23 cellular contexts compared by ENCODE assay signal in the genomic region with DNA sequence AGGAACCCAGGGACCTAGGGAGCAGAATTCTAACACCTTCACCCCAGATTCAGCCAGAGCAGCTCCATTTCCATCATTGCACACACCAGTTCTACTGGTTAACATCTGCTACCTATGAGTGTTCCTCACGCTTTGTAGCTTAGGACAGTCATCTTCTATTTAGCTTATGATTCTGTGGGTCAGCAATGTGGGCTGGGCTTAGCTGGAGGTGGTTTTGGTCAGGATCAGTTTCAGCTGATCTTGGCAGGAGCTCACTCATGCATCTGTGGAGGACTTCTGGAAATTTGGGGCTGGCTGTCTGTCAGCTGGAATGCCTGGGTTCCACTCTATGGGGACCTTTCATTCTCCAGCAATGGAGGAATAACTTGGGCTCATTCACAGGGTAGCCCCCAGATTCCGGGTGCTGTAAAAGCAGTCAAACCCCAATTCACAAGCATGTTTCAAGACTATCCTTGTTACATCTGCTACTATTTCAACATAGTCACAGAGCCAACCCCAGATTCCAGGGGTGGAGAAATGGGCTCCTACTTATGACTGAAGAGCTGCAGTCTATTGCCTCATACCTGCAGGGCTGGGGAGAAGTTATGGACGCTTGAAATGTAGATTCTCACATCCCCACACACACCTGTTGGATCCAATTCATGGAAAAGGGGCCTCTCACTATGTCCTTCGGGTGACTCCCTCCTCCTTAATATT. TPM values are rescaled to one million over a fixed set of nuclear protein-coding genes. Genes with fewer than 3 reads are reported as not detected.
DNase-seq lines count a peak whose midpoint lies in the region; ATAC-seq, FAIRE-seq and TF ChIP-seq lines count a peak whose summit lies in the region.
"Had no signal": no experiment of that assay in that cellular context is flagged by ENCODE, and none has a peak within 500 bp of the region (broad histone marks: within the 10 kb centered on the region; RNA-seq: fewer than 3 reads in every experiment).

No MANE protein-coding gene starts in this region.

- TF ChIP-seq CTCF in AG09309 (IDR thresholded peaks at IDR 0.05; ENCODE audit: control insufficient read depth, insufficient read depth, low read depth, low read length, missing control alignments) (no peak), IMR-90 (conservative IDR thresholded peaks at IDR 0.05; ENCODE audit: low read depth, low read length) (no peak), bronchial epithelial cell (IDR thresholded peaks at IDR 0.05; ENCODE audit: insufficient read depth, low read length, severe bottlenecking) (no peak), right lobe of liver (IDR thresholded peaks at IDR 0.05) (no peak)

- H3K18ac ChIP-seq in IMR-90 (ENCODE audit: low read depth, low read length), result no peak overlapping the region

- no peak for FAIRE-seq in bronchial epithelial cell (lab: Jason Lieb, UNC)

- no peaks in the 10 kb centered on the region for H3K9me3 ChIP-seq in IMR-90 (ENCODE audit: control insufficient read depth, insufficient read depth, low read length)
- H3K9me3 ChIP-seq in right lobe of liver, result no peaks in the 10 kb centered on the region

- H2BK120ac ChIP-seq in IMR-90 (ENCODE audit: low read depth, low read length), result no peak overlapping the region

- H2BK20ac ChIP-seq in IMR-90 (ENCODE audit: low read depth, low read length), result no peak overlapping the region

- no peak overlapping the region for H2AK9ac ChIP-seq in IMR-90 (replicated peaks; ENCODE audit: low read depth, low read length, poor library complexity)

- dilution Hi-C loops in IMR-90 (cut with HindIII; ENCODE audit: low sequenced_read_pairs, unreplicated experiment), result no loop called here

- H3K79me1 ChIP-seq in IMR-90 (ENCODE audit: low read depth in 1 of 2, low read length in 2 of 2), result no peaks in the 10 kb centered on the region

- no CpG with 5 or more reads among the region's 4 CpGs for WGBS in IMR-90 (ENCODE audit: extremely low coverage in 2 of 2, insufficient read length in 1 of 2), 2 experiments
- 22% methylated on average over 4 of the region's 4 CpGs for WGBS in right lobe of liver (ENCODE audit: insufficient coverage, low coverage, low lambda C conversion rate, missing lambda C conversion rate)

- TF ChIP-seq RAD21 in IMR-90 (IDR thresholded peaks at IDR 0.05; ENCODE audit: low read length), result no peak

- intact Hi-C loops in IMR-90 (cut with micrococcal nuclease) (no loop called here), right lobe of liver (cut with DNase I) (no loop called here)
- intact Hi-C loops in activated CD4-positive, alpha-beta T cell treated with anti-CD3 and anti-CD28 coated beads, Interleukin-2, amount 10 ng/mL, durations not matched to agents 24 days and 14 days (cut with micrococcal nuclease), result no loop called here

- no peak overlapping the region for H3K4ac ChIP-seq in IMR-90 (ENCODE audit: low read depth, low read length)

- H3K23ac ChIP-seq in IMR-90 (ENCODE audit: low read depth, low read length), result no peak overlapping the region

- peaks cover 5% of the 10 kb centered on the region for H3K9me3 Mint-ChIP-seq in activated CD4-positive, alpha-beta T cell treated with anti-CD3 and anti-CD28 coated beads, Interleukin-2, amount 10 ng/mL, durations not matched to agents 24 days and 14 days
- peaks cover 17% of the 10 kb centered on the region for H3K9me3 Mint-ChIP-seq in activated naive CD8-positive, alpha-beta T cell treated with anti-CD3 and anti-CD28 coated beads, Interleukin-2, amount 50 U/mL, for 24 hours

- no peaks in the 10 kb centered on the region for H4K20me1 ChIP-seq in IMR-90 (ENCODE audit: insufficient read depth, low read length)

- no TSS peak for BruUV-seq in IMR-90 (replicated peaks; lab: Mats Ljungman, UMichigan)

- no peaks in the 10 kb centered on the region for H3K36me3 Mint-ChIP-seq in activated CD4-positive, alpha-beta T cell treated with anti-CD3 and anti-CD28 coated beads, Interleukin-2, amount 10 ng/mL, durations not matched to agents 24 days and 14 days (ENCODE audit: low read depth)
- H3K36me3 Mint-ChIP-seq in activated naive CD8-positive, alpha-beta T cell treated with anti-CD3 and anti-CD28 coated beads, Interleukin-2, amount 50 U/mL, for 24 hours (ENCODE audit: low read depth), result peaks cover 10% of the 10 kb centered on the region

- no peak for ATAC-seq in IMR-90 (ENCODE audit: low read depth)
- ATAC-seq in right lobe of liver, result peak; percentile 64 to 83 (median 72)
- ATAC-seq in HG03439 (IDR thresholded peaks at IDR 0.05; ENCODE audit: unreplicated experiment), result no peak
- no peak for ATAC-seq in activated naive CD8-positive, alpha-beta T cell treated with anti-CD3 and anti-CD28 coated beads, Interleukin-2, amount 50 U/mL, for 24 hours
- ATAC-seq: activated CD4-positive, alpha-beta T cell treated with anti-CD3 and anti-CD28 coated beads for 36 hours had no signal

- no peak overlapping the region for H4K8ac ChIP-seq in IMR-90 (ENCODE audit: low read depth in 2 of 2, low read length in 2 of 2)

- no peak overlapping the region for H3K9ac ChIP-seq in IMR-90 (ENCODE audit: low read depth, low read length)

- H3K14ac ChIP-seq in IMR-90 (replicated peaks; ENCODE audit: low read depth, low read length), result no peak overlapping the region

- no peak overlapping the region for H3K56ac ChIP-seq in IMR-90 (ENCODE audit: extremely low read depth, insufficient read depth, low read length)

- no peaks in the 10 kb centered on the region for H3K27me3 ChIP-seq in IMR-90 (ENCODE audit: control insufficient read depth, insufficient read depth, low read length)
- no peaks in the 10 kb centered on the region for H3K27me3 ChIP-seq in bronchial epithelial cell (ENCODE audit: control insufficient read depth, insufficient read depth, low read length)
- H3K27me3 ChIP-seq in right lobe of liver, result no peaks in the 10 kb centered on the region
- H3K27me3 ChIP-seq: cardiac muscle cell, transverse colon had no signal

- POLR2A ChIA-PET in IMR-90 (lab: Charles Lee; ENCODE audit: unreplicated experiment), result no interaction called here

- TF ChIP-seq POLR2A in IMR-90 (IDR thresholded peaks at IDR 0.05; ENCODE audit: low read depth, low read length) (no peak), right lobe of liver (IDR thresholded peaks at IDR 0.05) (peak; percentile 66)

- no peaks in the 10 kb centered on the region for H3K27me3 Mint-ChIP-seq in activated CD4-positive, alpha-beta T cell treated with anti-CD3 and anti-CD28 coated beads, Interleukin-2, amount 10 ng/mL, durations not matched to agents 24 days and 14 days
- H3K27me3 Mint-ChIP-seq in activated naive CD8-positive, alpha-beta T cell treated with anti-CD3 and anti-CD28 coated beads, Interleukin-2, amount 50 U/mL, for 24 hours, result no peaks in the 10 kb centered on the region
- H3K27me3 Mint-ChIP-seq: activated CD4-positive, alpha-beta T cell treated with anti-CD3 and anti-CD28 coated beads for 36 hours; activated naive CD4-positive, alpha-beta T cell treated with anti-CD3 and anti-CD28 coated beads, Interleukin-2, amount 10 ng/mL, durations not matched to agents 7 days and 5 days had no signal

- no peak overlapping the region for H2AFZ ChIP-seq in IMR-90 (replicated peaks; ENCODE audit: low read length, poor library complexity)

- H3K4me3 ChIP-seq in AG09309 (ENCODE audit: control insufficient read depth, low read depth, low read length) (no peak overlapping the region), IMR-90 (ENCODE audit: insufficient read depth, low read depth, low read length) (no peak overlapping the region), bronchial epithelial cell (ENCODE audit: low read depth, low read length) (no peak overlapping the region), right lobe of liver (peak overlapping the region in 1 of 3 donors; percentile 8)
- H3K4me3 ChIP-seq: cardiac muscle cell, transverse colon had no signal

- in situ Hi-C loops in IMR-90 (cut with MboI; ENCODE audit: low sequenced_read_pairs), result no loop called here

- H3K4me1 ChIP-seq in IMR-90 (ENCODE audit: control insufficient read depth, insufficient read depth, low read length) (no peaks in the 10 kb centered on the region), right lobe of liver (peaks cover 4 to 46% (median 18%) of the 10 kb centered on the region in 4 donors)
- H3K4me1 ChIP-seq: transverse colon had no signal

- H2AK5ac ChIP-seq in IMR-90 (ENCODE audit: low read depth, low read length), result no peak overlapping the region

- no peaks in the 10 kb centered on the region for H3K9me1 ChIP-seq in IMR-90 (ENCODE audit: insufficient read depth, low read length)

- no peak overlapping the region for H3K4me2 ChIP-seq in IMR-90 (ENCODE audit: low read depth, low read length)

- DNase-seq in AG09309 (ENCODE audit: low read depth) (peak; percentile 2), IMR-90 (peak; percentile 16), bronchial epithelial cell (ENCODE audit: low read depth) (peak; percentile 32), right lobe of liver (peak; percentile 42 to 81 (median 69)), putamen (ENCODE audit: low spot score) (no peak)
- DNase-seq in activated CD4-positive, alpha-beta T cell treated with anti-CD3 and anti-CD28 coated beads, Interleukin-2, amount 10 ng/mL, durations not matched to agents 24 days and 14 days, result no peak
- no peak for DNase-seq in activated naive CD8-positive, alpha-beta T cell treated with anti-CD3 and anti-CD28 coated beads, Interleukin-2, amount 50 U/mL, for 24 hours
- DNase-seq: activated CD4-positive, alpha-beta T cell treated with anti-CD3 and anti-CD28 coated beads for 36 hours; activated naive CD4-positive, alpha-beta T cell treated with anti-CD3 and anti-CD28 coated beads, Interleukin-2, amount 10 ng/mL, durations not matched to agents 7 days and 5 days; effector CD4-positive, alpha-beta T cell; foreskin melanocyte; H9; mesendoderm; NCI-H1092; NCI-H2227 treated with DMSO at 0.1 percent for 48 hours; SHP77; T-helper 9 cell; transverse colon had no signal

- no peak overlapping the region for H4K91ac ChIP-seq in IMR-90 (ENCODE audit: insufficient read depth, low read depth, low read length)

- no peak overlapping the region for H3K27ac ChIP-seq in IMR-90 (ENCODE audit: insufficient read depth, low read length)
- H3K27ac ChIP-seq in right lobe of liver, result peak overlapping the region; percentile 71 to 92 (median 90)
- H3K27ac ChIP-seq: cardiac muscle cell, transverse colon had no signal

- H3K4me1 Mint-ChIP-seq in activated CD4-positive, alpha-beta T cell treated with anti-CD3 and anti-CD28 coated beads, Interleukin-2, amount 10 ng/mL, durations not matched to agents 24 days and 14 days, result no peaks in the 10 kb centered on the region
- H3K4me1 Mint-ChIP-seq in activated naive CD8-positive, alpha-beta T cell treated with anti-CD3 and anti-CD28 coated beads, Interleukin-2, amount 50 U/mL, for 24 hours, result no peaks in the 10 kb centered on the region
- H3K4me1 Mint-ChIP-seq: activated CD4-positive, alpha-beta T cell treated with anti-CD3 and anti-CD28 coated beads for 36 hours; activated naive CD4-positive, alpha-beta T cell treated with anti-CD3 and anti-CD28 coated beads, Interleukin-2, amount 10 ng/mL, durations not matched to agents 7 days and 5 days; H9 had no signal

- no peak overlapping the region for H2BK5ac ChIP-seq in IMR-90 (ENCODE audit: low read depth, low read length, poor library complexity, severe bottlenecking)

- CTCF ChIA-PET in IMR-90 (lab: Yijun Ruan, JAX), result no interaction called here

- H2BK15ac ChIP-seq in IMR-90 (ENCODE audit: low read depth, low read length), result no peak overlapping the region

- H3K4me3 Mint-ChIP-seq in activated CD4-positive, alpha-beta T cell treated with anti-CD3 and anti-CD28 coated beads, Interleukin-2, amount 10 ng/mL, durations not matched to agents 24 days and 14 days, result no peak overlapping the region
- no peak overlapping the region for H3K4me3 Mint-ChIP-seq in activated naive CD8-positive, alpha-beta T cell treated with anti-CD3 and anti-CD28 coated beads, Interleukin-2, amount 50 U/mL, for 24 hours
- H3K4me3 Mint-ChIP-seq: activated CD4-positive, alpha-beta T cell treated with anti-CD3 and anti-CD28 coated beads for 36 hours; activated naive CD4-positive, alpha-beta T cell treated with anti-CD3 and anti-CD28 coated beads, Interleukin-2, amount 10 ng/mL, durations not matched to agents 7 days and 5 days; H9 had no signal

- H3K27ac Mint-ChIP-seq in activated CD4-positive, alpha-beta T cell treated with anti-CD3 and anti-CD28 coated beads, Interleukin-2, amount 10 ng/mL, durations not matched to agents 24 days and 14 days, result no peak overlapping the region
- no peak overlapping the region for H3K27ac Mint-ChIP-seq in activated naive CD8-positive, alpha-beta T cell treated with anti-CD3 and anti-CD28 coated beads, Interleukin-2, amount 50 U/mL, for 24 hours
- H3K27ac Mint-ChIP-seq: activated CD4-positive, alpha-beta T cell treated with anti-CD3 and anti-CD28 coated beads for 36 hours; activated naive CD4-positive, alpha-beta T cell treated with anti-CD3 and anti-CD28 coated beads, Interleukin-2, amount 10 ng/mL, durations not matched to agents 7 days and 5 days had no signal

- no peak overlapping the region for H4K5ac ChIP-seq in IMR-90 (ENCODE audit: low read depth, low read length)

- H3K36me3 ChIP-seq in IMR-90 (ENCODE audit: control insufficient read depth, insufficient read depth, low read length), result no peaks in the 10 kb centered on the region
- no peaks in the 10 kb centered on the region for H3K36me3 ChIP-seq in bronchial epithelial cell (ENCODE audit: control insufficient read depth, insufficient read depth, low read length)
- H3K36me3 ChIP-seq in right lobe of liver, result peaks cover 0 to 11% (median 6%) of the 10 kb centered on the region in 4 donors
- H3K36me3 ChIP-seq: cardiac muscle cell, transverse colon had no signal

RNA-seq across cellular contexts. Expression of gene HP, which starts 3.4 kb away (rescaled TPM):
- total RNA-seq in IMR-90 (2012; rRNA removed), result not detected in 2 replicates
- not detected in 2 replicates for polyA plus RNA-seq in IMR-90 (2012; rRNA removed)
- polyA plus RNA-seq in IMR-90 (2012; cell fraction: cytosol; rRNA removed), result not detected in 2 replicates
- not detected in 2 replicates for polyA plus RNA-seq in IMR-90 (2012; cell fraction: nucleus; rRNA removed; ENCODE audit: low replicate concordance)
- total RNA-seq in bronchial epithelial cell, result not detected in 2 replicates
- total RNA-seq in right lobe of liver, result over 10,000 TPM; 42,048 to 58,242 (median 47,923) TPM
- total RNA-seq in activated CD4-positive, alpha-beta T cell treated with anti-CD3 and anti-CD28 coated beads, Interleukin-2, amount 10 ng/mL, durations not matched to agents 24 days and 14 days, result not detected in 2 replicates
- total RNA-seq: A673; activated CD4-positive, alpha-beta T cell treated with anti-CD3 and anti-CD28 coated beads for 36 hours; cardiac muscle cell; G401; H9 had no signal
- polyA plus RNA-seq: neural cell had no signal

RNA-seq across cellular contexts. Expression of gene HPR, which starts 12.1 kb away (rescaled TPM):
- not detected in 2 replicates for total RNA-seq in IMR-90 (2012; rRNA removed)
- not detected in 2 replicates for polyA plus RNA-seq in IMR-90 (2012; rRNA removed)
- not detected in 2 replicates for polyA plus RNA-seq in IMR-90 (2012; cell fraction: cytosol; rRNA removed)
- polyA plus RNA-seq in IMR-90 (2012; cell fraction: nucleus; rRNA removed; ENCODE audit: low replicate concordance), result 0.05 TPM in 1 of 2 replicates, not detected in the other
- total RNA-seq in bronchial epithelial cell, result not detected in 2 replicates
- 100 to 1,000 TPM; 115 to 337 (median 142) TPM for total RNA-seq in right lobe of liver
- not detected in 2 replicates for total RNA-seq in activated CD4-positive, alpha-beta T cell treated with anti-CD3 and anti-CD28 coated beads, Interleukin-2, amount 10 ng/mL, durations not matched to agents 24 days and 14 days
- total RNA-seq: A673; activated CD4-positive, alpha-beta T cell treated with anti-CD3 and anti-CD28 coated beads for 36 hours; cardiac muscle cell; G401; H9; transverse colon had no signal
- polyA plus RNA-seq: cardiac muscle cell had no signal

RNA-seq across cellular contexts. Expression of gene DHODH, which starts 42.4 kb away (rescaled TPM):
- total RNA-seq in IMR-90 (2012; rRNA removed), result 3.2 and 3.3 TPM in 2 replicates
- polyA plus RNA-seq in IMR-90 (2012; rRNA removed), result 4.1 and 4.5 TPM in 2 replicates
- 2.9 and 4.9 TPM in 2 replicates for polyA plus RNA-seq in IMR-90 (2012; cell fraction: cytosol; rRNA removed)
- polyA plus RNA-seq in IMR-90 (2012; cell fraction: nucleus; rRNA removed; ENCODE audit: low replicate concordance), result 3.5 and 4.1 TPM in 2 replicates
- 5.0 and 11.1 TPM in 2 replicates for total RNA-seq in bronchial epithelial cell
- total RNA-seq in right lobe of liver, result 100 to 1,000 TPM in 1 of 6 experiments, 10 to 100 TPM in 5; 26.7 to 108 (median 74.6) TPM
- 31.8 and 33.7 TPM in 2 replicates for total RNA-seq in activated CD4-positive, alpha-beta T cell treated with anti-CD3 and anti-CD28 coated beads, Interleukin-2, amount 10 ng/mL, durations not matched to agents 24 days and 14 days

RNA-seq across cellular contexts. Expression of gene TXNL4B, which starts 42.5 kb away (rescaled TPM):
- total RNA-seq in IMR-90 (2012; rRNA removed), result 5.4 and 6.1 TPM in 2 replicates
- polyA plus RNA-seq in IMR-90 (2012; rRNA removed), result 7.4 and 8.6 TPM in 2 replicates
- polyA plus RNA-seq in IMR-90 (2012; cell fraction: cytosol; rRNA removed), result 2.9 and 3.6 TPM in 2 replicates
- 2.7 and 7.2 TPM in 2 replicates for polyA plus RNA-seq in IMR-90 (2012; cell fraction: nucleus; rRNA removed; ENCODE audit: low replicate concordance)
- 5.4 and 6.8 TPM in 2 replicates for total RNA-seq in bronchial epithelial cell
- total RNA-seq in right lobe of liver, result 10 to 100 TPM in 2 of 6 experiments, 1 to 10 TPM in 4; 5.5 to 11.6 (median 8.2) TPM
- total RNA-seq in activated CD4-positive, alpha-beta T cell treated with anti-CD3 and anti-CD28 coated beads, Interleukin-2, amount 10 ng/mL, durations not matched to agents 24 days and 14 days, result 23.4 and 23.7 TPM in 2 replicates

RNA-seq across cellular contexts. Expression of gene DHX38, which starts 42.7 kb away (rescaled TPM):
- total RNA-seq in IMR-90 (2012; rRNA removed) (49.6 and 61.9 TPM in 2 replicates), bronchial epithelial cell (91.6 and 123 TPM in 2 replicates), right lobe of liver (10 to 100 TPM; 22.2 to 29.8 (median 23.3) TPM)
- 43.0 and 45.4 TPM in 2 replicates for polyA plus RNA-seq in IMR-90 (2012; rRNA removed)
- 21.9 and 32.9 TPM in 2 replicates for polyA plus RNA-seq in IMR-90 (2012; cell fraction: cytosol; rRNA removed)
- polyA plus RNA-seq in IMR-90 (2012; cell fraction: nucleus; rRNA removed; ENCODE audit: low replicate concordance), result 142 and 187 TPM in 2 replicates
- 91.0 and 98.1 TPM in 2 replicates for total RNA-seq in activated CD4-positive, alpha-beta T cell treated with anti-CD3 and anti-CD28 coated beads, Interleukin-2, amount 10 ng/mL, durations not matched to agents 24 days and 14 days

Comparison
In these comparisons a context has a peak if more than half of its experiments do, and no peak if none do; other contexts are left out.
1. DNase-seq: peak in AG09309 (single experiment), IMR-90 (single experiment), bronchial epithelial cell (single experiment) and right lobe of liver (3 of 3); none in putamen (single experiment), activated CD4-positive, alpha-beta T cell treated with anti-CD3 and anti-CD28 coated beads, Interleukin-2, amount 10 ng/mL, durations not matched to agents 24 days and 14 days (single experiment) and activated naive CD8-positive, alpha-beta T cell treated with anti-CD3 and anti-CD28 coated beads, Interleukin-2, amount 50 U/mL, for 24 hours (single experiment).
2. ATAC-seq: peak in right lobe of liver (4 of 4); none in IMR-90 (single experiment), HG03439 (single experiment) and activated naive CD8-positive, alpha-beta T cell treated with anti-CD3 and anti-CD28 coated beads, Interleukin-2, amount 50 U/mL, for 24 hours (single experiment).
3. RNA of gene HP, which starts 3.4 kb away (total RNA-seq): 42,048 to 58,242 TPM in right lobe of liver; not detected in activated CD4-positive, alpha-beta T cell treated with anti-CD3 and anti-CD28 coated beads, Interleukin-2, amount 10 ng/mL, durations not matched to agents 24 days and 14 days, not detected in IMR-90 and not detected in bronchial epithelial cell; every median in the first group is over 1,000 times any median in the second.
4. RNA of gene HPR, which starts 12.1 kb away (total RNA-seq): 115 to 337 TPM in right lobe of liver; not detected in IMR-90, not detected in bronchial epithelial cell and not detected in activated CD4-positive, alpha-beta T cell treated with anti-CD3 and anti-CD28 coated beads, Interleukin-2, amount 10 ng/mL, durations not matched to agents 24 days and 14 days; every median in the first group is over 100 times any median in the second.